ENCODE assay signal across 24 cellular contexts in the genomic region with DNA sequence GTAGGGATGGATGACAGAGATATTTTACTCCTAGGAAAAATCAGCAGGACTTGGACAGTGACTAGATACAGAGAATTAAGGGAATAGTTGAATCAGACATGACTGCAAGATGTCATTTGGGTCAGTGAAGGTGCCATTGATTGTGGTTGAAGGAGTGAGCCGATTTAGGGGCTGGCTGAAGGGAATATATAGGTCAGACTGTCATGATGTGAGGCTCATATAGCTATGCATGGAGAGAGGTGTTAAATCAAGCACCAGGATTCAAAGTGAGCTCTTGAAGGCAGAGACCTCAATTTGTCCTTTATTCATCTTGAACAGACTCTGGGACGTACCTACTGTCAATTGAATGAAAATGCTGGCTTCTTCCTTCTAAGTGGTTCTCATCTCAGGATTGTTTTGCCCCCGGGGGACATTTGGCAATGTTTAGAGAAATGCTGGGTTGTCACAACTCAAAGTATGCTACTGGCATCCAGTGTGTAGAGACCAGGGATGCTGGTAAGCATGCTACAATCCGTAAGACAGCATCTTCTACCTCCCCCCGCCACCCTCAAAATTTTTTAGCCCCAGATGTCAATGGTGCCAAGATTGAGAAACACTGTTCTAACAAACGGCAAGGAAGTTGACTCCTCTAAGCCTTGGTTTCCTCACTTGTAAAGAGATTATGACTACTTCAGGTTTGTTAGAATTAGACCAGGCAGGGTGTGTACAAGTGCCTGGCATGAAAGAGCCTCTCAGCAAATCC. TPM values are rescaled to one million over a fixed set of nuclear protein-coding genes. Genes with fewer than 3 reads are reported as not detected.
DNase-seq lines count a peak whose midpoint lies in the region; ATAC-seq and TF ChIP-seq lines count a peak whose summit lies in the region.
"Had no signal": no experiment of that assay in that cellular context is flagged by ENCODE, and none has a peak within 500 bp of the region (broad histone marks: within the 10 kb centered on the region; RNA-seq: fewer than 3 reads in every experiment).

No MANE protein-coding gene starts in this region.

- intact Hi-C loops in natural killer cell (cut with micrococcal nuclease), result no loop called here

- H3K79me2 ChIP-seq in Karpas-422 (ENCODE audit: low read length), result peaks cover 100% of the 10 kb centered on the region

- DNase-seq in ELF-1 (ENCODE audit: low read depth, low spot score) (peak; percentile 21), Karpas-422 (peak; percentile 48), WTC11 (ENCODE audit: low spot score) (no peak), natural killer cell (no peak), DMS53 treated with DMSO at 0.1 percent for 48 hours (lab: John Stamatoyannopoulos, UW; ENCODE audit: unreplicated experiment) (no peak), cerebellar cortex (ENCODE audit: low spot score) (no peak)
- no peak for DNase-seq in stimulated activated CD4-positive, alpha-beta T cell treated with anti-CD3 and anti-CD28 coated beads, Interleukin-15, amount 100 ng/mL, for 24 hours
- DNase-seq: activated CD4-positive, alpha-beta T cell treated with anti-CD3 and anti-CD28 coated beads, Interleukin-2, amount 50 U/mL, for 1 hour; activated naive CD8-positive, alpha-beta T cell treated with anti-CD3 and anti-CD28 coated beads for 36 hours; activated T-cell treated with anti-CD3 and anti-CD28 coated beads, Interleukin-2, amount 50 U/mL, for 1 hour; DMS153; NCI-H1436 treated with DMSO at 0.1 percent for 48 hours; NCI-H226; RPMI8226; stimulated activated CD4-positive, alpha-beta T cell treated with anti-CD3 and anti-CD28 coated beads, Interleukin-12 subunit alpha, Interleukin-12 subunit beta, amount 100 ng/mL, for 4 hours; SW 1271; testis had no signal

- H3K9me3 Mint-ChIP-seq in WTC11 (no peaks in the 10 kb centered on the region), natural killer cell (no peaks in the 10 kb centered on the region)
- H3K9me3 Mint-ChIP-seq: activated naive CD8-positive, alpha-beta T cell treated with anti-CD3 and anti-CD28 coated beads for 36 hours; brain; CD14-positive monocyte; dendritic cell treated with granulocyte-macrophage colony-stimulating factor and Interleukin-4, amounts not matched to agents 40 ng/mL and 50 ng/mL, for 4 days had no signal

- no peaks in the 10 kb centered on the region for H3K9me2 ChIP-seq in Karpas-422 (replicated peaks; ENCODE audit: insufficient read depth, low read length)

- peaks cover 47% of the 10 kb centered on the region for H4K20me1 ChIP-seq in Karpas-422 (ENCODE audit: insufficient read depth, low read depth, low read length)

- peaks cover 26% of the 10 kb centered on the region for H3K36me3 ChIP-seq in Karpas-422 (ENCODE audit: insufficient read depth, low read length)
- H3K36me3 ChIP-seq: neutrophil had no signal

- H2AFZ ChIP-seq in Karpas-422 (ENCODE audit: low read length), result no peak overlapping the region

- peaks cover 100% of the 10 kb centered on the region for H3K4me1 ChIP-seq in Karpas-422 (ENCODE audit: low read length)

- peak overlapping the region; percentile 92 for H3K27ac ChIP-seq in Karpas-422 (ENCODE audit: low read length)
- H3K27ac ChIP-seq: epithelial cell of prostate, KMS-11, neutrophil, testis had no signal

- TF ChIP-seq CTCF in WTC11 (IDR thresholded peaks at IDR 0.05) (no peak), natural killer cell (IDR thresholded peaks at IDR 0.05) (no peak)

- peak overlapping the region; percentile 32; the same call in 1 of the 2 replicates for H3K9ac ChIP-seq in Karpas-422 (ENCODE audit: low read length)
- H3K9ac ChIP-seq: KMS-11 had no signal

- no peaks in the 10 kb centered on the region for H3K27me3 ChIP-seq in Karpas-422 (ENCODE audit: low read length)
- H3K27me3 ChIP-seq: neutrophil, testis had no signal

- H3K4me1 Mint-ChIP-seq in WTC11 (peaks cover 60% of the 10 kb centered on the region), natural killer cell (peaks cover 43 to 58% of the 10 kb centered on the region in 2 donors)

- H3K4me3 ChIP-seq in Karpas-422 (ENCODE audit: low read length), result 0 out of 2 replicates have a peak overlapping the region, but pooled peaks have one; percentile 22
- H3K4me3 ChIP-seq: testis had no signal

- H3K27me3 Mint-ChIP-seq in WTC11 (ENCODE audit: low read depth) (no peaks in the 10 kb centered on the region), natural killer cell (ENCODE audit: low read depth in 2 of 2) (no peaks in the 10 kb centered on the region)
- H3K27me3 Mint-ChIP-seq: activated naive CD8-positive, alpha-beta T cell treated with anti-CD3 and anti-CD28 coated beads for 36 hours; brain; dendritic cell treated with granulocyte-macrophage colony-stimulating factor and Interleukin-4, amounts not matched to agents 40 ng/mL and 50 ng/mL, for 4 days had no signal

- POLR2A ChIA-PET in WTC11 (lab: Charles Lee), result no interaction called here

- H3K36me3 Mint-ChIP-seq in WTC11, result no peaks in the 10 kb centered on the region
- H3K36me3 Mint-ChIP-seq in natural killer cell, result no peaks in the 10 kb centered on the region

- no peak overlapping the region for H3K4me3 Mint-ChIP-seq in WTC11
- no peak overlapping the region for H3K4me3 Mint-ChIP-seq in natural killer cell
- H3K4me3 Mint-ChIP-seq: activated naive CD8-positive, alpha-beta T cell treated with anti-CD3 and anti-CD28 coated beads for 36 hours; CD14-positive monocyte; dendritic cell treated with granulocyte-macrophage colony-stimulating factor and Interleukin-4, amounts not matched to agents 40 ng/mL and 50 ng/mL, for 4 days had no signal

- CTCF ChIA-PET in WTC11 (lab: Charles Lee), result no interaction called here

- H3K27ac Mint-ChIP-seq in WTC11 (no peak overlapping the region; the same call in 1 of the 2 replicates), natural killer cell (peak overlapping the region in 1 of 2 donors; percentile 9)
- H3K27ac Mint-ChIP-seq: activated naive CD8-positive, alpha-beta T cell treated with anti-CD3 and anti-CD28 coated beads for 36 hours; brain; CD14-positive monocyte; dendritic cell treated with granulocyte-macrophage colony-stimulating factor and Interleukin-4, amounts not matched to agents 40 ng/mL and 50 ng/mL, for 4 days had no signal

- no peaks in the 10 kb centered on the region for H3K9me3 ChIP-seq in Karpas-422 (ENCODE audit: low read length)
- H3K9me3 ChIP-seq: neutrophil, testis had no signal

- H3K4me2 ChIP-seq in Karpas-422 (ENCODE audit: low read depth, low read length, poor library complexity, severe bottlenecking), result peak overlapping the region; percentile 85

- ATAC-seq in WTC11 (peak; percentile 33), natural killer cell (peak in 2 of 3 donors; percentile 23 to 43), HG02642 (IDR thresholded peaks at IDR 0.05; ENCODE audit: poor library complexity, unreplicated experiment) (no peak)

TF ChIP-seq in WTC11, 78 proteins besides CTCF, POLR2A, EP300 and RAD21 (continues in another document):
- TF ChIP-seq CBFB (CRISPR knock-in tag; IDR thresholded peaks at IDR 0.05; ENCODE audit: low read depth) (no peak), NR2C2 (CRISPR knock-in tag; IDR thresholded peaks at IDR 0.05) (no peak)
- TF ChIP-seq, protein P1, sequence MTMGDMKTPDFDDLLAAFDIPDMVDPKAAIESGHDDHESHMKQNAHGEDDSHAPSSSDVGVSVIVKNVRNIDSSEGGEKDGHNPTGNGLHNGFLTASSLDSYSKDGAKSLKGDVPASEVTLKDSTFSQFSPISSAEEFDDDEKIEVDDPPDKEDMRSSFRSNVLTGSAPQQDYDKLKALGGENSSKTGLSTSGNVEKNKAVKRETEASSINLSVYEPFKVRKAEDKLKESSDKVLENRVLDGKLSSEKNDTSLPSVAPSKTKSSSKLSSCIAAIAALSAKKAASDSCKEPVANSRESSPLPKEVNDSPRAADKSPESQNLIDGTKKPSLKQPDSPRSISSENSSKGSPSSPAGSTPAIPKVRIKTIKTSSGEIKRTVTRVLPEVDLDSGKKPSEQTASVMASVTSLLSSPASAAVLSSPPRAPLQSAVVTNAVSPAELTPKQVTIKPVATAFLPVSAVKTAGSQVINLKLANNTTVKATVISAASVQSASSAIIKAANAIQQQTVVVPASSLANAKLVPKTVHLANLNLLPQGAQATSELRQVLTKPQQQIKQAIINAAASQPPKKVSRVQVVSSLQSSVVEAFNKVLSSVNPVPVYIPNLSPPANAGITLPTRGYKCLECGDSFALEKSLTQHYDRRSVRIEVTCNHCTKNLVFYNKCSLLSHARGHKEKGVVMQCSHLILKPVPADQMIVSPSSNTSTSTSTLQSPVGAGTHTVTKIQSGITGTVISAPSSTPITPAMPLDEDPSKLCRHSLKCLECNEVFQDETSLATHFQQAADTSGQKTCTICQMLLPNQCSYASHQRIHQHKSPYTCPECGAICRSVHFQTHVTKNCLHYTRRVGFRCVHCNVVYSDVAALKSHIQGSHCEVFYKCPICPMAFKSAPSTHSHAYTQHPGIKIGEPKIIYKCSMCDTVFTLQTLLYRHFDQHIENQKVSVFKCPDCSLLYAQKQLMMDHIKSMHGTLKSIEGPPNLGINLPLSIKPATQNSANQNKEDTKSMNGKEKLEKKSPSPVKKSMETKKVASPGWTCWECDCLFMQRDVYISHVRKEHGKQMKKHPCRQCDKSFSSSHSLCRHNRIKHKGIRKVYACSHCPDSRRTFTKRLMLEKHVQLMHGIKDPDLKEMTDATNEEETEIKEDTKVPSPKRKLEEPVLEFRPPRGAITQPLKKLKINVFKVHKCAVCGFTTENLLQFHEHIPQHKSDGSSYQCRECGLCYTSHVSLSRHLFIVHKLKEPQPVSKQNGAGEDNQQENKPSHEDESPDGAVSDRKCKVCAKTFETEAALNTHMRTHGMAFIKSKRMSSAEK (CRISPR knock-in tag; IDR thresholded peaks at IDR 0.05; ENCODE audit: borderline replicate concordance), result no peak

RNA-seq across cellular contexts. Expression of a gene that starts 7.8 kb away (rescaled TPM):
- 133 and 179 TPM in 2 replicates for total RNA-seq in Karpas-422 (2014; rRNA removed; shearing (Covaris generic); ENCODE audit: low replicate concordance)
- total RNA-seq in WTC11 (2021) (62.5 to 68.4 TPM (median 67.0 TPM) in 3 replicates), natural killer cell (10 to 100 TPM; 58.8 to 72.9 (median 60.6) TPM)

Comparison
In these comparisons a context has a peak if more than half of its experiments do, and no peak if none do; other contexts are left out.
1. DNase-seq: peak in ELF-1 (single experiment) and Karpas-422 (single experiment); none in WTC11 (single experiment), natural killer cell (single experiment), DMS53 treated with DMSO at 0.1 percent for 48 hours (single experiment), stimulated activated CD4-positive, alpha-beta T cell treated with anti-CD3 and anti-CD28 coated beads, Interleukin-15, amount 100 ng/mL, for 24 hours (single experiment) and cerebellar cortex (single experiment).